8 cellular contexts compared by ENCODE assay signal in the genomic region with DNA sequence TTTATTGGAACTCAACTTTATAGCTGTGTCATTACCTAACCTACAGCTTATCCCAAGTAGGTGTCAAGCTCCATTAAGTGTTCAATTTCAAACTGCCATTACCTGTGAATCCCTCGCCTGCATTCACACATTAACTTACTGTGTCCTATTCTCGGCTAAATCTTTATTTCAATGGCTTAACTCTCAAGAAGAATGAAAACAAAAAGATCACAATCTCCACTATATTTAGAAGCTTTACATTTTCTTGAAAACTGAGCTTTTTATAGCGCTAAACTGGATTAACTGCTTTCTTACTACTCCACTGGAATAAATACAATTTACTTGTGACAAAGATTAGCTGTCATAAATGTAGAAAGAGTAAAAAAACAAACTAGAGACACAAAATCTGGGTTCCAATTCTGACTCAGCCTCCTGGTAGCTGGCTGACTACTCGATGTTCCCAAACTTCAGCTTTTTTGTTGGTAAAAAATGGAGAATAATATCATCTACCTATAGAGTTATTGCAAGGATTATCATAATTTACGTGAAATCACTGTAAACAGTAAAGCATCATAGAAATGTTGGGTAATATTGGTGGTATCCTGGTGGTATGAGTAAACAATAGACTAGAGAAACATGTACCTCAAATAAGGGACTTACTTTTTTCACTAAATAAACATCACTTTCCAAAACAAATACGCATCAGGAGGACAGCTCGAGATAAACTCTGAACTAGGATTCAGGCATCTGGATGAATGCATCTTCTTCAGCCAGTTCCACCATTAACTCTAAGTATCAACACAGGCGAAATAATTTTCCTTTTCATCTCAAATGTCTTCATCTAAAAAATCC. TPM values are rescaled to one million over a fixed set of nuclear protein-coding genes. Genes with fewer than 3 reads are reported as not detected.
DNase-seq lines count a peak whose midpoint lies in the region; ATAC-seq, FAIRE-seq and TF ChIP-seq lines count a peak whose summit lies in the region.

No MANE protein-coding gene starts in this region.

- peaks cover 10% of the 10 kb centered on the region for H3K4me1 ChIP-seq in keratinocyte (ENCODE audit: control insufficient read depth, extremely low read depth, insufficient read depth, low read length)
- H3K4me1 ChIP-seq in suprapubic skin = peaks cover 29% of the 10 kb centered on the region

- H3K9me1 ChIP-seq in keratinocyte (ENCODE audit: control insufficient read depth, extremely low read depth, insufficient read depth, low read length) = no peaks in the 10 kb centered on the region

- no peak for TF ChIP-seq CTCF in keratinocyte (optimal IDR thresholded peaks at IDR 0.05 in 1 of 3, IDR thresholded peaks at IDR 0.05 in 1 of 3, conservative IDR thresholded peaks at IDR 0.05 in 1 of 3; ENCODE audit: extremely low read depth in 1 of 3, insufficient read depth in 2 of 3, low read length in 3 of 3)
- no peak for TF ChIP-seq CTCF in suprapubic skin (IDR thresholded peaks at IDR 0.05)

- no peak for FAIRE-seq in keratinocyte (lab: Jason Lieb, UNC)

- peaks cover 37% of the 10 kb centered on the region for H3K4me1 Mint-ChIP-seq in activated T-cell treated with anti-CD3 and anti-CD28 coated beads, Interleukin-2, amount 50 U/mL, for 24 hours (ENCODE audit: low read depth)
- H3K4me1 Mint-ChIP-seq in activated T-helper 17 cell treated with anti-CD3 and anti-CD28 coated beads, Interleukin-2, amount 50 U/mL, for 72 hours = peaks cover 9% of the 10 kb centered on the region

- TF ChIP-seq EP300 in suprapubic skin (IDR thresholded peaks at IDR 0.05) = no peak

- H3K27me3 ChIP-seq in keratinocyte (ENCODE audit: control insufficient read depth, extremely low read depth, insufficient read depth, low read length) (no peaks in the 10 kb centered on the region), suprapubic skin (no peaks in the 10 kb centered on the region)

- no peaks in the 10 kb centered on the region for H4K20me1 ChIP-seq in keratinocyte (ENCODE audit: control insufficient read depth, extremely low read depth, insufficient read depth, low read length)

- TF ChIP-seq POLR2A in suprapubic skin (IDR thresholded peaks at IDR 0.05) = no peak

- DNase-seq in activated T-cell treated with anti-CD3 and anti-CD28 coated beads, Interleukin-2, amount 50 U/mL, for 24 hours = no peak
- DNase-seq in activated T-cell treated with anti-CD3 and anti-CD28 coated beads, Interleukin-2, amount 50 U/mL, for 48 hours = no peak
- no peak for DNase-seq in keratinocyte (ENCODE audit: low read depth, low spot score)
- DNase-seq in suprapubic skin (ENCODE audit: low spot score in 2 of 2) = no peak
- DNase-seq in KG1 (lab: John Stamatoyannopoulos, UW) = no peak
- DNase-seq in cerebellum (ENCODE audit: low spot score) = no peak
- no peak for DNase-seq in ACHN

- ATAC-seq in activated T-helper 17 cell treated with anti-CD3 and anti-CD28 coated beads, Interleukin-2, amount 50 U/mL, for 72 hours (replicated peaks) = no peak

- H3K9me3 ChIP-seq in keratinocyte (ENCODE audit: control insufficient read depth, low read depth, low read length) (no peaks in the 10 kb centered on the region), suprapubic skin (no peaks in the 10 kb centered on the region)

- H3K79me2 ChIP-seq in keratinocyte (ENCODE audit: control insufficient read depth, insufficient read depth, low read length) = peaks cover 33% of the 10 kb centered on the region

- 62% methylated on average over 8 of the region's 8 CpGs for WGBS in suprapubic skin

- peak overlapping the region; percentile 97 for H3K4me3 Mint-ChIP-seq in activated T-cell treated with anti-CD3 and anti-CD28 coated beads, Interleukin-2, amount 50 U/mL, for 24 hours
- peak overlapping the region; percentile 99 for H3K4me3 Mint-ChIP-seq in activated T-helper 17 cell treated with anti-CD3 and anti-CD28 coated beads, Interleukin-2, amount 50 U/mL, for 72 hours

- H3K27ac Mint-ChIP-seq in activated T-cell treated with anti-CD3 and anti-CD28 coated beads, Interleukin-2, amount 50 U/mL, for 24 hours = peak overlapping the region; percentile 41
- H3K27ac Mint-ChIP-seq in activated T-helper 17 cell treated with anti-CD3 and anti-CD28 coated beads, Interleukin-2, amount 50 U/mL, for 72 hours = peak overlapping the region; percentile 90

- no peaks in the 10 kb centered on the region for H3K27me3 Mint-ChIP-seq in activated T-cell treated with anti-CD3 and anti-CD28 coated beads, Interleukin-2, amount 50 U/mL, for 24 hours
- H3K27me3 Mint-ChIP-seq in activated T-helper 17 cell treated with anti-CD3 and anti-CD28 coated beads, Interleukin-2, amount 50 U/mL, for 72 hours = no peaks in the 10 kb centered on the region

- H3K36me3 ChIP-seq in keratinocyte (ENCODE audit: control insufficient read depth in 2 of 2, extremely low read depth in 1 of 2, insufficient read depth in 2 of 2, low read length in 2 of 2) (no peaks in the 10 kb centered on the region), suprapubic skin (no peaks in the 10 kb centered on the region)

- H3K4me3 ChIP-seq in keratinocyte (ENCODE audit: control insufficient read depth in 2 of 3, extremely low read depth in 1 of 3, insufficient read depth in 2 of 3, low read depth in 1 of 3, low read length in 3 of 3) (peak overlapping the region in 2 of 3 experiments; percentile 88 to 92), suprapubic skin (peak overlapping the region; percentile 82)

- no peak overlapping the region for H3K9ac ChIP-seq in keratinocyte (ENCODE audit: control insufficient read depth, extremely low read depth, insufficient read depth, low read length)

- dilution Hi-C loops in keratinocyte (cut with MboI; ENCODE audit: extremely low pct_ligation_motif_present, low sequenced_read_pairs) = no loop called here

- no peak overlapping the region for H2AFZ ChIP-seq in keratinocyte (ENCODE audit: control insufficient read depth, low read length)

- no peak overlapping the region for H3K27ac ChIP-seq in keratinocyte (ENCODE audit: control insufficient read depth, insufficient read depth, low read length)
- H3K27ac ChIP-seq in suprapubic skin = no peak overlapping the region

- H3K4me2 ChIP-seq in keratinocyte (ENCODE audit: control insufficient read depth, extremely low read depth, insufficient read depth, low read depth, low read length) = peak overlapping the region; percentile 93

- in situ Hi-C loops in ACHN (cut with HindIII; ENCODE audit: low pct_ligation_motif_present, low pct_unique_long_range_greater_than_20kb, low sequenced_read_pairs) = no loop called here

- H3K36me3 Mint-ChIP-seq in activated T-cell treated with anti-CD3 and anti-CD28 coated beads, Interleukin-2, amount 50 U/mL, for 24 hours (ENCODE audit: low read depth) = peaks cover 22% of the 10 kb centered on the region
- H3K36me3 Mint-ChIP-seq in activated T-helper 17 cell treated with anti-CD3 and anti-CD28 coated beads, Interleukin-2, amount 50 U/mL, for 72 hours (ENCODE audit: low read depth) = peaks cover 22% of the 10 kb centered on the region

- no peaks in the 10 kb centered on the region for H3K9me3 Mint-ChIP-seq in activated T-cell treated with anti-CD3 and anti-CD28 coated beads, Interleukin-2, amount 50 U/mL, for 24 hours
- no peaks in the 10 kb centered on the region for H3K9me3 Mint-ChIP-seq in activated T-helper 17 cell treated with anti-CD3 and anti-CD28 coated beads, Interleukin-2, amount 50 U/mL, for 72 hours

RNA-seq across cellular contexts. Expression of a gene that starts 1.7 kb away (rescaled TPM):
- total RNA-seq in activated T-helper 17 cell treated with anti-CD3 and anti-CD28 coated beads, Interleukin-2, amount 50 U/mL, for 72 hours = 10 to 100 TPM; 32.8 to 36.5 TPM
- 6.2 to 12.1 TPM (median 10.9 TPM) in 3 replicates for polyA plus RNA-seq in keratinocyte
- polyA plus RNA-seq in keratinocyte (2011; ENCODE audit: low read depth) = 13.0 TPM
- 3.9 and 9.4 TPM in 2 replicates for polyA plus RNA-seq in keratinocyte (2011; cell fraction: cytosol; rRNA removed)
- polyA plus RNA-seq in keratinocyte (2011; cell fraction: nucleus; rRNA removed) = 17.7 and 20.1 TPM in 2 replicates
- 7.0 and 12.4 TPM in 2 replicates for polyA plus RNA-seq in keratinocyte (2012; ENCODE audit: low replicate concordance)
- 8.3 to 43.0 TPM (median 26.8 TPM) in 3 replicates for polyA minus RNA-seq in keratinocyte
- 17.3 TPM for polyA minus RNA-seq in keratinocyte (2011; cell fraction: cytosol; rRNA and poly(A)+ RNA removed)
- polyA minus RNA-seq in keratinocyte (2011; cell fraction: nucleus; rRNA and poly(A)+ RNA removed) = 33.6 and 73.1 TPM in 2 replicates
- total RNA-seq in suprapubic skin = 100 to 1,000 TPM in 1 of 4 donors, 10 to 100 TPM in 3; 52.5 to 127 (median 67.7) TPM
- 153 TPM for total RNA-seq in cerebellum

RNA-seq across cellular contexts. Expression of a gene that starts 18.8 kb away (rescaled TPM):
- 1 to 10 TPM; 5.4 to 7.7 TPM for total RNA-seq in activated T-helper 17 cell treated with anti-CD3 and anti-CD28 coated beads, Interleukin-2, amount 50 U/mL, for 72 hours
- polyA plus RNA-seq in keratinocyte = 5.9 to 12.0 TPM (median 6.4 TPM) in 3 replicates
- polyA plus RNA-seq in keratinocyte (2011; ENCODE audit: low read depth) = 23.2 TPM
- 4.8 and 9.3 TPM in 2 replicates for polyA plus RNA-seq in keratinocyte (2011; cell fraction: cytosol; rRNA removed)
- polyA plus RNA-seq in keratinocyte (2011; cell fraction: nucleus; rRNA removed) = 4.6 and 10.4 TPM in 2 replicates
- polyA plus RNA-seq in keratinocyte (2012; ENCODE audit: low replicate concordance) = 3.9 and 8.4 TPM in 2 replicates
- 0.82 to 4.6 TPM (median 0.85 TPM) in 3 replicates for polyA minus RNA-seq in keratinocyte
- polyA minus RNA-seq in keratinocyte (2011; cell fraction: cytosol; rRNA and poly(A)+ RNA removed) = 3.1 TPM
- polyA minus RNA-seq in keratinocyte (2011; cell fraction: nucleus; rRNA and poly(A)+ RNA removed) = 2.3 and 13.7 TPM in 2 replicates
- 1 to 10 TPM; 3.5 to 6.6 (median 5.7) TPM for total RNA-seq in suprapubic skin
- 17.2 TPM for total RNA-seq in cerebellum
